Comparison of ENCODE assay signal across 17 cellular contexts in the genomic region with DNA sequence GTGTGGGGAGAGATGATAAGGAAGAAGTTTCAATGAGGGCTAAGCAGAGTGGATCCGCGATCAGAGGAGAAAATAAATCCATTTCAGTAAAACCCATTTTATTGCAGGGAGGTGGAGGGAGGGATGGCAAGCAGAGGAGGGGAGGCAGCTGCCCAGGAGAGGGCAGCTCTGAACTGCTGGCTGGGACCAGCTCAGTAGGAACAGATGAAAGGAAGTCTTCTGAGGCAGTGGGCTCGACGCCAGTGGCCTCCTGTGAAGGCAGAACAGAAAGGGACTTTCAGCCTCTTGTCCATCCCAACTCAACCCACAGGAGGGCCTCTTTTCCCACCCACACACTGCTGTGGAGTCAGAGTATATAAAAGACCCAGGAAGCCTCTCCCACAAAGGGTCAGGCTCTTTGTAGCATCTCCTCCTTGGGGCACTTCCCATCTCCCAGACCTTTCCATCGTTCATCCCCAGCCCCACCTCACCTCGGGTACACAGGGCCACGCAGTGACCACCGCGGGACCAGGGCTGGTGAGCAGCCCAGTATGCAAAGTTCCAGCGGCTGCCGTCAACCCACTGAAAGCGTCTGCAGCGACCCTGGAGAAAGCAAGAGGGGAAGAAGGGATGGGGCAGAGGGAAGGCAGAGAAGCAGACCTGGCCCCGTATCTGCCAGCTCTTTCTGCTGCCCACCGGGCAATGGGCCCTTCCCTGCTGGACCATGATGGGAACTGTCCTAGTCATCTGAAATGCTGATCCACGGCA. TPM values are rescaled to one million over a fixed set of nuclear protein-coding genes. Genes with fewer than 3 reads are reported as not detected.
A peak's percentile ranks its signal among the peaks of the same experiment; 100 is the strongest.
DNase-seq lines count a peak whose midpoint lies in the region; ATAC-seq and TF ChIP-seq lines count a peak whose summit lies in the region.
"Had no signal": no experiment of that assay in that cellular context is flagged by ENCODE, and none has a peak within 500 bp of the region (broad histone marks: within the 10 kb centered on the region; RNA-seq: fewer than 3 reads in every experiment).

No MANE protein-coding gene starts in this region.

- H3K9me3 ChIP-seq in A673 (ENCODE audit: low read depth, low read length, poor library complexity, severe bottlenecking): no peaks in the 10 kb centered on the region
- H3K9me3 ChIP-seq in MG63: no peaks in the 10 kb centered on the region
- no peaks in the 10 kb centered on the region for H3K9me3 ChIP-seq in left lung
- H3K9me3 ChIP-seq: ovary had no signal

- intact Hi-C loops in A673 (cut with micrococcal nuclease; ENCODE audit: unreplicated experiment): no loop called here
- intact Hi-C loops in dorsolateral prefrontal cortex (cut with DNase I): no loop called here
- intact Hi-C loops in left lung (cut with DNase I): no loop called here

- peak; percentile 22 for ATAC-seq in left lung
- ATAC-seq in GM21717 (IDR thresholded peaks at IDR 0.05; ENCODE audit: unreplicated experiment): no peak
- ATAC-seq: activated CD8-positive, alpha-beta T cell treated with anti-CD3 and anti-CD28 coated beads for 36 hours had no signal

- no peaks in the 10 kb centered on the region for H3K4me1 ChIP-seq in A673 (ENCODE audit: insufficient read depth, low read length, poor library complexity, severe bottlenecking)
- H3K4me1 ChIP-seq in left lung: no peaks in the 10 kb centered on the region

- H3K36me3 ChIP-seq in A673 (ENCODE audit: insufficient read depth, low read length, poor library complexity, severe bottlenecking) (no peaks in the 10 kb centered on the region), MG63 (no peaks in the 10 kb centered on the region), left lung (no peaks in the 10 kb centered on the region)
- H3K36me3 ChIP-seq: ovary had no signal

- DNase-seq in A673 (ENCODE audit: low spot score) (peak; percentile 19), MG63 (peak; percentile 36), dorsolateral prefrontal cortex (peak in 4 of 10 donors; percentile 21 to 45 (median 32)), left lung (no peak), T-helper 9 cell (no peak), AML-193 (lab: John Stamatoyannopoulos, UW) (no peak), GM10248 (ENCODE audit: extremely low spot score) (no peak)
- DNase-seq: activated CD8-positive, alpha-beta T cell treated with anti-CD3 and anti-CD28 coated beads for 36 hours; aorta; NCI-H187 treated with DMSO at 0.1 percent for 48 hours; NCI-H524 treated with DMSO at 0.1 percent for 48 hours; ovary; T1000 had no signal

- H3K27ac ChIP-seq in A673 (ENCODE audit: low read depth, low read length, poor library complexity, severe bottlenecking) (no peak overlapping the region), dorsolateral prefrontal cortex (no peak overlapping the region), left lung (no peak overlapping the region)
- H3K27ac ChIP-seq: ovary had no signal

- CTCF ChIA-PET in A673 (lab: Charles Lee): no interaction called here
- CTCF ChIA-PET in GM10248 (lab: Yijun Ruan, JAX): interaction anchor here (1.1 to 1.8 kb wide), 3 partner anchors 16 to 106 kb away, joined by 3 to 4 read pairs (median 3); no protein-coding TSS in a partner anchor

- H3K4me3 ChIP-seq in A673 (ENCODE audit: low read depth, low read length, poor library complexity, severe bottlenecking) (no peak overlapping the region), MG63 (no peak overlapping the region), dorsolateral prefrontal cortex (no peak overlapping the region), left lung (no peak overlapping the region)
- H3K4me3 ChIP-seq: ovary had no signal

- POLR2A ChIA-PET in A673 (lab: Charles Lee; ENCODE audit: low non-redundant PET) (no interaction called here), GM10248 (lab: Yijun Ruan, JAX) (no interaction called here)

- H3K27me3 ChIP-seq in A673 (replicated peaks; ENCODE audit: insufficient read depth, low read depth, low read length, poor library complexity): peaks cover 37% of the 10 kb centered on the region
- H3K27me3 ChIP-seq in MG63: no peaks in the 10 kb centered on the region
- H3K27me3 ChIP-seq in dorsolateral prefrontal cortex: peaks cover 0 to 5% (median 0%) of the 10 kb centered on the region in 45 donors
- no peaks in the 10 kb centered on the region for H3K27me3 ChIP-seq in left lung
- H3K27me3 ChIP-seq: ovary had no signal

- no peak for TF ChIP-seq CTCF in A673 (conservative IDR thresholded peaks at IDR 0.05; ENCODE audit: low read depth, low read length)
- peak in 32 of 56 donors; percentile 9 to 49 (median 28) for TF ChIP-seq CTCF in dorsolateral prefrontal cortex (IDR thresholded peaks at IDR 0.05 in 54 of 56, conservative IDR thresholded peaks at IDR 0.05 in 2 of 56; ENCODE audit: low read depth in 1 of 56, partially characterized antibody in 56 of 56)
- no peak for TF ChIP-seq CTCF in left lung (IDR thresholded peaks at IDR 0.05)
- no peak for TF ChIP-seq CTCF in GM10248 (IDR thresholded peaks at IDR 0.05; ENCODE audit: control extremely low read depth, extremely low read depth, low read depth, missing control alignments)

- BruUV-seq in A673 (replicated peaks; lab: Mats Ljungman, UMichigan): no TSS peak

RNA-seq across cellular contexts. Expression of a gene that starts 3.0 kb away (rescaled TPM):
- total RNA-seq in A673 (2021): not detected in 2 replicates
- total RNA-seq in MG63 (2014; rRNA removed; shearing (Covaris generic); ENCODE audit: low replicate concordance): 1.0 TPM in 1 of 2 replicates, not detected in the other
- under 1 TPM in 2 of 120 experiments, not detected in 118; 0.28 to 0.47 TPM for total RNA-seq in dorsolateral prefrontal cortex
- under 1 TPM in 1 of 2 donors, not detected in 1; 0.34 TPM for total RNA-seq in left lung
- total RNA-seq: fibroblast of villous mesenchyme, ovary, temporal lobe had no signal

RNA-seq across cellular contexts. Expression of a gene that starts 6.5 kb away (rescaled TPM):
- not detected in 2 replicates for total RNA-seq in A673 (2021)
- not detected in 2 replicates for total RNA-seq in MG63 (2014; rRNA removed; shearing (Covaris generic); ENCODE audit: low replicate concordance)
- not detected for total RNA-seq in dorsolateral prefrontal cortex
- not detected for total RNA-seq in left lung
- total RNA-seq: activated CD8-positive, alpha-beta T cell treated with anti-CD3 and anti-CD28 coated beads for 36 hours; aorta; fibroblast of villous mesenchyme; mucosa of gallbladder; ovary; temporal lobe had no signal

RNA-seq across cellular contexts. Expression of a gene that starts 39.5 kb away (rescaled TPM):
- total RNA-seq in A673 (2021): 89.1 and 142 TPM in 2 replicates
- 73.1 and 84.3 TPM in 2 replicates for total RNA-seq in MG63 (2014; rRNA removed; shearing (Covaris generic); ENCODE audit: low replicate concordance)
- 10 to 100 TPM in 13 of 120 experiments, 1 to 10 TPM in 107; 2.5 to 22.1 (median 6.5) TPM for total RNA-seq in dorsolateral prefrontal cortex
- total RNA-seq in left lung: 100 to 1,000 TPM in 1 of 2 donors, 10 to 100 TPM in 1; 95.6 to 185 TPM

RNA-seq across cellular contexts. Expression of a gene that starts 49.3 kb away (rescaled TPM):
- total RNA-seq in A673 (2021) (not detected in 2 replicates), dorsolateral prefrontal cortex (under 1 TPM in 6 of 120 experiments, not detected in 114; 0.30 to 0.83 (median 0.40) TPM), left lung (not detected)
- total RNA-seq in MG63 (2014; rRNA removed; shearing (Covaris generic); ENCODE audit: low replicate concordance): not detected in 2 replicates
- total RNA-seq: activated CD8-positive, alpha-beta T cell treated with anti-CD3 and anti-CD28 coated beads for 36 hours; aorta; fibroblast of villous mesenchyme; temporal lobe had no signal

RNA-seq across cellular contexts. Expression of a gene that starts 51.8 kb away (rescaled TPM):
- 393 and 399 TPM in 2 replicates for total RNA-seq in A673 (2021)
- 126 and 171 TPM in 2 replicates for total RNA-seq in MG63 (2014; rRNA removed; shearing (Covaris generic); ENCODE audit: low replicate concordance)
- 10 to 100 TPM; 43.7 to 71.1 (median 56.7) TPM for total RNA-seq in dorsolateral prefrontal cortex
- 10 to 100 TPM; 57.3 to 86.3 TPM for total RNA-seq in left lung

Comparison
In these comparisons a context has a peak if more than half of its experiments do, and no peak if none do; other contexts are left out.
1. DNase-seq: peak in A673 (single experiment) and MG63 (single experiment); none in left lung (0 of 2), T-helper 9 cell (single experiment), AML-193 (0 of 2) and GM10248 (single experiment).
2. CTCF ChIP-seq: peak in dorsolateral prefrontal cortex (32 of 56); none in A673 (single experiment), left lung (0 of 2) and GM10248 (single experiment).